1 cellular context compared by ENCODE assay signal in the genomic region with DNA sequence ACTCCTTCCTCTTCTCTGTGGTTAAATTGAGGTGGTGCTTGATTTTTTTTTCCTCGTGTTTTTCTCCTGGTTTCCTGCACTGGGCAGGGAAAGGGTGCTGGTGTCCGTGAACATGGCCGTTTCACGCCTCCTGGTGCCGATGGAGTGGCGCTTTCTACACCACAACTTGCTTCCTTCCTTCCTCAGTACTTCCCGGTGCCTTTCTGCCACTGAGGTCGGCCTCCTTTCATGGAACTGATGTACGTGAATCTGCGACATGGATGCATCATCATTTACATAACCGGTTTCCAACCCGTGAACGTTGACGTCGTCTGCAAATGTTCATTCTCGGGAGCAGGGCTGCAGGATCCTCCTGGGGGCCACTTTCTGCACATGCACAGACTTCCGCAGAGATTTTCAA.
TF ChIP-seq lines count a peak whose summit lies in the region.

No MANE protein-coding gene starts in this region.

TF ChIP-seq in H1, 55 proteins besides CTCF, POLR2A, EP300 and RAD21:
- TF ChIP-seq YY1 (IDR thresholded peaks at IDR 0.05; ENCODE audit: low read depth, low read length), result no peak
- TF ChIP-seq SRF (IDR thresholded peaks at IDR 0.05; ENCODE audit: low read depth, low read length), result no peak
- no peak for TF ChIP-seq SIN3A (conservative IDR thresholded peaks at IDR 0.05 in 1 of 2, IDR thresholded peaks at IDR 0.05 in 1 of 2; ENCODE audit: low read depth in 1 of 2, low read length in 2 of 2)
- no peak for TF ChIP-seq TEAD4 (IDR thresholded peaks at IDR 0.05; ENCODE audit: low read depth, low read length)
- no peak for TF ChIP-seq CHD2 (IDR thresholded peaks at IDR 0.05; ENCODE audit: low read length)
- TF ChIP-seq SIX5 (IDR thresholded peaks at IDR 0.05; ENCODE audit: low read depth, low read length), result no peak
- TF ChIP-seq POU5F1 (IDR thresholded peaks at IDR 0.05; ENCODE audit: low read depth, low read length), result no peak
- TF ChIP-seq POLR2AphosphoS5 (IDR thresholded peaks at IDR 0.05; ENCODE audit: low read depth, low read length), result no peak
- TF ChIP-seq KDM1A (IDR thresholded peaks at IDR 0.05; ENCODE audit: borderline replicate concordance, low read length), result no peak
- TF ChIP-seq SIRT6 (IDR thresholded peaks at IDR 0.05; ENCODE audit: low read length), result no peak
- TF ChIP-seq GTF2F1 (IDR thresholded peaks at IDR 0.05; ENCODE audit: borderline replicate concordance, low read depth, low read length), result no peak
- TF ChIP-seq SUZ12 (IDR thresholded peaks at IDR 0.05; ENCODE audit: low read length), result no peak
- no peak for TF ChIP-seq ASH2L (IDR thresholded peaks at IDR 0.05; ENCODE audit: low read length)
- no peak for TF ChIP-seq JUN (IDR thresholded peaks at IDR 0.05; ENCODE audit: low read depth, low read length)
- no peak for TF ChIP-seq PHF8 (conservative IDR thresholded peaks at IDR 0.05; ENCODE audit: low read depth, low read length)
- no peak for TF ChIP-seq CREB1 (IDR thresholded peaks at IDR 0.05)
